Comparison of ENCODE assay signal across 1 cellular context in genomic region chr10:43130756-43131155, GRCh38.
TF ChIP-seq lines count a peak whose summit lies in the region.

No MANE protein-coding gene starts in this region.

TF ChIP-seq in IMR-90, 13 proteins besides CTCF, POLR2A, EP300 and RAD21:
- no peak for TF ChIP-seq MXI1 (IDR thresholded peaks at IDR 0.05; ENCODE audit: borderline replicate concordance, low read depth, low read length)
- no peak for TF ChIP-seq CHD1 (IDR thresholded peaks at IDR 0.05; ENCODE audit: low read depth, low read length)
- no peak for TF ChIP-seq RFX5 (IDR thresholded peaks at IDR 0.05; ENCODE audit: low read depth, low read length)
- no peak for TF ChIP-seq CEBPB (IDR thresholded peaks at IDR 0.05; ENCODE audit: low read depth, low read length)
- no peak for TF ChIP-seq ELK1 (IDR thresholded peaks at IDR 0.05; ENCODE audit: borderline replicate concordance, low read depth, low read length)
- no peak for TF ChIP-seq RCOR1 (IDR thresholded peaks at IDR 0.05; ENCODE audit: insufficient replicate concordance, low read length)
